ENCODE assay signal across 35 cellular contexts in the genomic region with DNA sequence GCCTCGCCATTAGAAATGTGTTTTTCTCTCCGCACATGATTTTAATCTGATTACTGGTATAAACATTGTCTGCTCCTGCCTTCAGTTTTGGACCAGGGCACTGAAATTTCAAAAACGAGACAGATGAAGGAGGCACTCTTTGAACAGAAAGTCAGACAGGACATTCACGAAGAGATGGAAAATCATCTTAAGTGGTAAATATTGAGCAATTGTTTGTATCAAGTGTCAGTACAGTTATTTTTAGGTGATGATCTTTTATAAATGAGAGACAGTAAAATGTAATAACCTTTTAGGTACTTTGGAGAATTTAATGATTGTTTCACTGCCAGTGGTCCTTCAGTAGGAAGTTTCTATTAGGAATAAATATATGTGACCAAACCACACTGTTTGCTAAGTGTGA.
"Had no signal": no experiment of that assay in that cellular context is flagged by ENCODE, and none has a peak within 500 bp of the region (broad histone marks: within the 10 kb centered on the region; RNA-seq: fewer than 3 reads in every experiment).

No MANE protein-coding gene starts in this region.

- H3K36me3 ChIP-seq: MG63 had no signal

- H3K4me3 ChIP-seq: MG63 had no signal

- H3K27ac ChIP-seq: KMS-11 had no signal

- H3K9me3 ChIP-seq: MG63 had no signal

- DNase-seq: Karpas-422, Kasumi-1, KBM-7, KG1, MG63, MM.1S, MV-4-11, NCI-H1048, NCI-H1092, NCI-H1092 treated with DMSO at 0.1 percent for 48 hours, NCI-H1105, NCI-H1105 treated with DMSO at 0.1 percent for 48 hours, NCI-H1417, NCI-H1417 treated with DMSO at 0.1 percent for 48 hours, NCI-H1436, NCI-H1436 treated with DMSO at 0.1 percent for 48 hours, NCI-H146, NCI-H1694, NCI-H1694 treated with DMSO at 0.1 percent for 48 hours, NCI-H187, NCI-H187 treated with DMSO at 0.1 percent for 48 hours, NCI-H1930, NCI-H2029, NCI-H2029 treated with DMSO at 0.1 percent for 48 hours, NCI-H2081, NCI-H2081 treated with DMSO at 0.1 percent for 48 hours, NCI-H2107, NCI-H2171, NCI-H2227 treated with DMSO at 0.1 percent for 48 hours, NCI-H226, NCI-H345, NCI-H446, NCI-H446 treated with DMSO at 0.1 percent for 48 hours, NCI-H510A had no signal
